In the genomic region with DNA sequence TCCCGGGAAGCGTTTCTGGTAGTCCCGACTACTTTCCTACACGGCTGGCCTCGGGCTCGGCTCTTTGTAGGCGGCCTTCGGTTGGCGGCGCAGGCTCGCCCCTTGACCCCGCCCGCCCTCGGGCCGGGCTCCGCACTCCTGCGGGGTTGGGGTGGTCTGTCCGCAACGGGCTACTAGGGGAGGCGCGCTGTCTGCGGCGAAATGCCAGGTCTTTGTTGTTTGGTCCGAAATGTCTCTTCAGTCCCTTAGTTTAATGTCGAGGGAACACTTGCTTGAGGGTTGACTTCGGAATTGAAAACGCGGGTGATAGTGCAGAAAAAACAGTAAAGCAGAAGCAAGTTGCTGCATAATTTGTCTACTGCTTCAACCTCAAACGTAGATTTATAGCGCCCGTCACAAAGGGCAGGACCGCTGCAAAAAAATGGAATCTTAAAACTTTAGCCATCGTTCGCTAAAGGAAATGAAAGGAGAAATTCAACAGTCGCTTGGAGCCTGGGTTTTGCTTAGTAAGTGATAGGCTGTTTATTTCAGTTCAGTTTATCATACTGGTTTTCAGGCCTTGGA, we compare ENCODE assay signal across 8 cellular contexts. TPM values are rescaled to one million over a fixed set of nuclear protein-coding genes. Genes with fewer than 3 reads are reported as not detected.
DNase-seq lines count a peak whose midpoint lies in the region; ATAC-seq and TF ChIP-seq lines count a peak whose summit lies in the region.

No MANE protein-coding gene starts in this region.

- H3K4me3 ChIP-seq in cardiac fibroblast (replicated peaks in 1 of 2; ENCODE audit: low read depth in 2 of 2, low read length in 2 of 2) (peak overlapping the region; percentile 90), uterus (peak overlapping the region; percentile 90 to 98)

- H3K36me3 ChIP-seq in uterus = no peaks in the 10 kb centered on the region

- no peaks in the 10 kb centered on the region for H3K9me3 ChIP-seq in uterus

- TF ChIP-seq CTCF in cardiac fibroblast (IDR thresholded peaks at IDR 0.05; ENCODE audit: low read depth, low read length) (no peak), uterus (IDR thresholded peaks at IDR 0.05) (no peak)

- TF ChIP-seq POLR2A in uterus (IDR thresholded peaks at IDR 0.05) = no peak

- intact Hi-C loops in uterus (cut with DNase I; ENCODE audit: low total_unique reads) = no loop called here

- DNase-seq in SIG-M5 treated with dmso at 0.1 percent for 504 hours (lab: John Stamatoyannopoulos, UW; ENCODE audit: unreplicated experiment) (peak; percentile 29), SIG-M5 (lab: John Stamatoyannopoulos, UW) (no peak), NCI-H1694 (lab: John Stamatoyannopoulos, UW) (peak; percentile 64), cardiac fibroblast (ENCODE audit: low read depth in 2 of 2) (peak in 1 of 2 donors; percentile 51), medulla oblongata (ENCODE audit: extremely low spot score) (peak; percentile 64), uterus (no peak)
- DNase-seq in stimulated activated CD4-positive, alpha-beta T cell treated with anti-CD3 and anti-CD28 coated beads, Interleukin-4, amount 100 ng/mL, for 1 hour = no peak

- H3K4me1 ChIP-seq in uterus = no peaks in the 10 kb centered on the region

- ATAC-seq in HG02610 (IDR thresholded peaks at IDR 0.05; ENCODE audit: unreplicated experiment) = peak; percentile 44

- H3K27me3 ChIP-seq in uterus = no peaks in the 10 kb centered on the region

- H3K27ac ChIP-seq in uterus = peak overlapping the region; percentile 95 to 96

RNA-seq across cellular contexts. Expression of a gene that starts 0.4 kb away (rescaled TPM):
- total RNA-seq in uterus = 100 to 1,000 TPM in 1 of 4 donors, 10 to 100 TPM in 3; 31.9 to 110 (median 72.5) TPM

RNA-seq across cellular contexts. Expression of a gene that starts 0.5 kb away (rescaled TPM):
- total RNA-seq in uterus = 10 to 100 TPM; 39.4 to 98.4 (median 71.7) TPM

RNA-seq across cellular contexts. Expression of a gene that starts 19.5 kb away (rescaled TPM):
- 10 to 100 TPM in 1 of 4 donors, 1 to 10 TPM in 3; 2.9 to 10.2 (median 4.5) TPM for total RNA-seq in uterus

Comparison
In these comparisons a context has a peak if more than half of its experiments do, and no peak if none do; other contexts are left out.
1. DNase-seq: peak in SIG-M5 treated with dmso at 0.1 percent for 504 hours (single experiment), NCI-H1694 (single experiment) and medulla oblongata (single experiment); none in SIG-M5 (single experiment), uterus (0 of 2) and stimulated activated CD4-positive, alpha-beta T cell treated with anti-CD3 and anti-CD28 coated beads, Interleukin-4, amount 100 ng/mL, for 1 hour (single experiment).